In genomic region chr5:115577329-115577728, GRCh38 we compare ENCODE assay signal across 18 cellular contexts.
A peak's percentile ranks its signal among the peaks of the same experiment; 100 is the strongest.
DNase-seq lines count a peak whose midpoint lies in the region; ATAC-seq and TF ChIP-seq lines count a peak whose summit lies in the region.
"Had no signal": no experiment of that assay in that cellular context is flagged by ENCODE, and none has a peak within 500 bp of the region (broad histone marks: within the 10 kb centered on the region; RNA-seq: fewer than 3 reads in every experiment).

No MANE protein-coding gene starts in this region.

- no peak for TF ChIP-seq CTCF in fibroblast of mammary gland (conservative IDR thresholded peaks at IDR 0.05; ENCODE audit: control insufficient read depth, insufficient read depth, low read depth, low read length)
- no peak for TF ChIP-seq CTCF in tibial artery (IDR thresholded peaks at IDR 0.05)

- H3K36me3 ChIP-seq in tibial artery = peaks cover 0 to 4% (median 4%) of the 10 kb centered on the region in 3 donors
- H3K36me3 ChIP-seq: BE2C, SJCRH30 had no signal

- no peak for ATAC-seq in GM18909 (IDR thresholded peaks at IDR 0.05; ENCODE audit: poor library complexity, unreplicated experiment)
- ATAC-seq: GM23338, PC-3 had no signal

- no peaks in the 10 kb centered on the region for H3K4me1 ChIP-seq in tibial artery
- H3K4me1 ChIP-seq: BE2C had no signal

- peak; percentile 28 for DNase-seq in EL
- DNase-seq in HCEC 1CT = peak; percentile 60
- peak; percentile 56 for DNase-seq in amniotic epithelial cell (ENCODE audit: low read depth)
- peak; percentile 77 for DNase-seq in fibroblast of mammary gland (ENCODE audit: low read depth)
- no peak for DNase-seq in CD1c-positive myeloid dendritic cell (ENCODE audit: extremely low spot score)
- DNase-seq in tibial artery = no peak
- DNase-seq in NCI-H146 (lab: John Stamatoyannopoulos, UW) = no peak
- DNase-seq: BE2C; CD4-positive, alpha-beta memory T cell; DMS79; KG1; NCI-H187 treated with DMSO at 0.1 percent for 48 hours; NCI-H345; PC-3; SJCRH30 had no signal

- H3K27me3 ChIP-seq in tibial artery = no peaks in the 10 kb centered on the region
- H3K27me3 ChIP-seq: BE2C, SJCRH30 had no signal

- H3K9me3 ChIP-seq in tibial artery = no peaks in the 10 kb centered on the region
- H3K9me3 ChIP-seq: BE2C, SJCRH30 had no signal

- no peak overlapping the region for H3K27ac ChIP-seq in tibial artery
- H3K27ac ChIP-seq: RWPE1, SJCRH30 had no signal

- intact Hi-C loops in tibial artery (cut with DNase I; ENCODE audit: low total_unique reads) = no loop called here

- no peak overlapping the region for H3K4me3 ChIP-seq in fibroblast of mammary gland (ENCODE audit: control insufficient read depth, low read depth, low read length)
- no peak overlapping the region for H3K4me3 ChIP-seq in tibial artery
- H3K4me3 ChIP-seq: GM23338, SJCRH30 had no signal

Comparison
In these comparisons a context has a peak if more than half of its experiments do, and no peak if none do; other contexts are left out.
1. DNase-seq: peak in EL (single experiment), HCEC 1CT (single experiment), amniotic epithelial cell (single experiment) and fibroblast of mammary gland (single experiment); none in CD1c-positive myeloid dendritic cell (single experiment), tibial artery (0 of 2) and NCI-H146 (single experiment).